Comparison of ENCODE assay signal across 9 cellular contexts in the genomic region with DNA sequence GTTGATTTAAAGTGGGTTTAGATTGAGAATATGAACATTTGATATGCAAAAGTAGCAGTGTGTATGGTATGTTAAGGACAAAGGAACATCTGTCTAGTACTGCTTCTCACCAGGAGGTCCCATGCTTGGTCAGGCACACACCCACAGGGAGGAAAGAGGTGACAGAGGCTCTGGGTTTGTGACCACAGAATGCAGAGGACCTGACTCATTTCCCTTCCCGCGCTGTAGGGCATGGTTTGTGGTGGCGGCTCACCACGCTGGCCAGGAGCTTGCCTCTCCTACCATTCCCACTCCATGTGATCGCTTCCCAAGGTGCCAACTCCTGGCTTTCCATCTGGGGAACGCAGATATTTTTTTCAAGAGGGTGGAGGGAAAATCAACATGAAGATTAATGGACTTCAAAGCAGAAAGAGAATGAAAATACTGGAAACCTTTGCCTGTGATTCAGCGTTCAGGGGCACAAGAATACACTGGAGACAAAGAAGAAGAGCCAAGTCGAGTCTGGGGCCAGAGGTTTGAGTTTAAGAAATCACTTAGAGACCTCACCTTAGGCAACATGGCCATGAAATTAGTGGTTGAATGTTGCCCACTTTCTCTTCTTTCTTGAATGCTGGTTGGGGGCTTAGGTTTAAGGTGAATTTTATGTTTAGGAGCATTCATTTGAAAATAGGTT.
DNase-seq lines count a peak whose midpoint lies in the region; ATAC-seq and TF ChIP-seq lines count a peak whose summit lies in the region.
"Had no signal": no experiment of that assay in that cellular context is flagged by ENCODE, and none has a peak within 500 bp of the region (broad histone marks: within the 10 kb centered on the region; RNA-seq: fewer than 3 reads in every experiment).

No MANE protein-coding gene starts in this region.

- ATAC-seq in GM19468 (IDR thresholded peaks at IDR 0.05; ENCODE audit: extremely low read depth, unreplicated experiment) (peak; percentile 71), HG03469 (IDR thresholded peaks at IDR 0.05; ENCODE audit: unreplicated experiment) (peak; percentile 88)

- TF ChIP-seq CTCF in endodermal cell (conservative IDR thresholded peaks at IDR 0.05): no peak

- no peak overlapping the region for H3K27ac ChIP-seq in endodermal cell (ENCODE audit: low read depth, low read length)

- peaks cover 14% of the 10 kb centered on the region for H3K27me3 Mint-ChIP-seq in activated T-helper 2 cell treated with anti-CD3 and anti-CD28 coated beads, Interferon-gamma antibody, Interleukin-2, Interleukin-4, amounts not matched to agents 10 μg/mL and 5 μg/mL and 100 μg/mL, durations not matched to agents 14 hours and 24 hours and 36 hours (ENCODE audit: low read depth)
- H3K27me3 Mint-ChIP-seq in endodermal cell (ENCODE audit: insufficient read depth): no peaks in the 10 kb centered on the region

- H3K9ac ChIP-seq in endodermal cell (ENCODE audit: extremely low read depth, low read length, poor library complexity, severe bottlenecking): no peak overlapping the region

- H3K4me3 Mint-ChIP-seq in activated T-helper 2 cell treated with anti-CD3 and anti-CD28 coated beads, Interferon-gamma antibody, Interleukin-2, Interleukin-4, amounts not matched to agents 10 μg/mL and 5 μg/mL and 100 μg/mL, durations not matched to agents 14 hours and 24 hours and 36 hours (ENCODE audit: low read depth): no peak overlapping the region
- no peak overlapping the region for H3K4me3 Mint-ChIP-seq in endodermal cell
- H3K4me3 Mint-ChIP-seq: memory B cell had no signal

- H3K4me1 Mint-ChIP-seq in activated T-helper 2 cell treated with anti-CD3 and anti-CD28 coated beads, Interferon-gamma antibody, Interleukin-2, Interleukin-4, amounts not matched to agents 10 μg/mL and 5 μg/mL and 100 μg/mL, durations not matched to agents 14 hours and 24 hours and 36 hours (ENCODE audit: low read depth): peaks cover 9% of the 10 kb centered on the region
- peaks cover 6% of the 10 kb centered on the region for H3K4me1 Mint-ChIP-seq in endodermal cell
- H3K4me1 Mint-ChIP-seq: memory B cell had no signal

- H3K4me3 ChIP-seq in endodermal cell (ENCODE audit: low read length): no peak overlapping the region

- H3K4me1 ChIP-seq in endodermal cell (ENCODE audit: control insufficient read depth, insufficient read depth, low read length): peaks cover 3% of the 10 kb centered on the region

- DNase-seq in EL (peak; percentile 98), endodermal cell (no peak), inferior parietal cortex (ENCODE audit: extremely low spot score) (no peak), NCI-H1417 (lab: John Stamatoyannopoulos, UW) (no peak)
- peak; percentile 10 for DNase-seq in activated T-helper 2 cell treated with anti-CD3 and anti-CD28 coated beads, Interferon-gamma antibody, Interleukin-2, Interleukin-4, amounts not matched to agents 10 μg/mL and 5 μg/mL and 100 μg/mL, durations not matched to agents 14 hours and 24 hours and 36 hours (ENCODE audit: low spot score)
- DNase-seq in stimulated activated CD8-positive, alpha-beta memory T cell treated with anti-CD3 and anti-CD28 coated beads, Interleukin-15, amount 100 ng/mL, for 48 hours (ENCODE audit: low read depth in 2 of 2): peak; percentile 48 to 54

- no peaks in the 10 kb centered on the region for H3K36me3 ChIP-seq in endodermal cell (ENCODE audit: control insufficient read depth, insufficient read depth, low read length)

- 82 to 84% methylated on average over 3 to 8 of the region's 8 CpGs for WGBS in endodermal cell (ENCODE audit: insufficient coverage in 1 of 2, insufficient read length in 1 of 2), 2 experiments

- H3K36me3 Mint-ChIP-seq in activated T-helper 2 cell treated with anti-CD3 and anti-CD28 coated beads, Interferon-gamma antibody, Interleukin-2, Interleukin-4, amounts not matched to agents 10 μg/mL and 5 μg/mL and 100 μg/mL, durations not matched to agents 14 hours and 24 hours and 36 hours (ENCODE audit: low read depth): no peaks in the 10 kb centered on the region
- H3K36me3 Mint-ChIP-seq in endodermal cell (ENCODE audit: low read depth): no peaks in the 10 kb centered on the region

- no peaks in the 10 kb centered on the region for H3K9me3 Mint-ChIP-seq in activated T-helper 2 cell treated with anti-CD3 and anti-CD28 coated beads, Interferon-gamma antibody, Interleukin-2, Interleukin-4, amounts not matched to agents 10 μg/mL and 5 μg/mL and 100 μg/mL, durations not matched to agents 14 hours and 24 hours and 36 hours
- H3K9me3 Mint-ChIP-seq in endodermal cell: peaks cover 4% of the 10 kb centered on the region

- H3K9me3 ChIP-seq in endodermal cell (ENCODE audit: control insufficient read depth, low read length): peaks cover 10% of the 10 kb centered on the region

- no peaks in the 10 kb centered on the region for H3K27me3 ChIP-seq in endodermal cell (ENCODE audit: control insufficient read depth, insufficient read depth, low read length, poor library complexity, severe bottlenecking)

- intact Hi-C loops in activated T-helper 2 cell treated with anti-CD3 and anti-CD28 coated beads, Interferon-gamma antibody, Interleukin-2, Interleukin-4, amounts not matched to agents 10 μg/mL and 5 μg/mL and 100 μg/mL, durations not matched to agents 14 hours and 24 hours and 36 hours (cut with micrococcal nuclease): loop anchor here (10.0 kb wide), 1 partner anchor 94 kb away; no protein-coding TSS in a partner anchor

- no peak overlapping the region for H3K27ac Mint-ChIP-seq in activated T-helper 2 cell treated with anti-CD3 and anti-CD28 coated beads, Interferon-gamma antibody, Interleukin-2, Interleukin-4, amounts not matched to agents 10 μg/mL and 5 μg/mL and 100 μg/mL, durations not matched to agents 14 hours and 24 hours and 36 hours
- H3K27ac Mint-ChIP-seq in endodermal cell: no peak overlapping the region
- H3K27ac Mint-ChIP-seq: memory B cell had no signal

Comparison
In these comparisons a context has a peak if more than half of its experiments do, and no peak if none do; other contexts are left out.
1. DNase-seq: peak in EL (single experiment), activated T-helper 2 cell treated with anti-CD3 and anti-CD28 coated beads, Interferon-gamma antibody, Interleukin-2, Interleukin-4, amounts not matched to agents 10 μg/mL and 5 μg/mL and 100 μg/mL, durations not matched to agents 14 hours and 24 hours and 36 hours (single experiment) and stimulated activated CD8-positive, alpha-beta memory T cell treated with anti-CD3 and anti-CD28 coated beads, Interleukin-15, amount 100 ng/mL, for 48 hours (2 of 2); none in endodermal cell (single experiment), inferior parietal cortex (single experiment) and NCI-H1417 (0 of 3).